ENCODE assay signal across 29 cellular contexts in the genomic region with DNA sequence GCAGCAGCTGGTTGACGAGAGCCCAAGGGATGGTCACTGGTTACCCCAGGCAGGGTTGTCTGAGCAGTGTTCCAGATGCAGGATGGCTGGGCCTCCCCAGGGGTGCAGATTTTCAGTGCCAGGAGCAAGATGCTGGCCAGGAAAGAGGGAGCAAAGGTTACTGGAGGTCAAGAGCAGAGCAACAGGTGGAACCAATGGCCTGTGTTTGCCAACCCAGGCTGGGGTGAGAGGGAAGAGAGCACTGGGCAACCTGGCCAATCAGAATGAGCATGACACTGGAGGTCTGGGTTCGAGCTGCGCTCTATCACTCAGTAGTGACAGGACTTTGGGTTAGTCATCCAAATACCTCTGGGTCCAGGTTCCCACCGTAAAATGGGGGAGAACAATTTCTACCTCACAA.
"Had no signal": no experiment of that assay in that cellular context is flagged by ENCODE, and none has a peak within 500 bp of the region (broad histone marks: within the 10 kb centered on the region; RNA-seq: fewer than 3 reads in every experiment).

No MANE protein-coding gene starts in this region.

- H3K4me1 Mint-ChIP-seq: activated CD4-positive, alpha-beta memory T cell treated with anti-CD3 and anti-CD28 coated beads, Interleukin-2, amount 10 ng/mL, durations not matched to agents 7 days and 5 days; activated CD4-positive, alpha-beta T cell treated with anti-CD3 and anti-CD28 coated beads for 36 hours; activated CD4-positive, alpha-beta T cell treated with anti-CD3 and anti-CD28 coated beads, Interleukin-2, amount 10 ng/mL, durations not matched to agents 7 days and 5 days; activated naive CD4-positive, alpha-beta T cell treated with anti-CD3 and anti-CD28 coated beads, Interleukin-2, amount 10 ng/mL, durations not matched to agents 7 days and 5 days; central memory CD8-positive, alpha-beta T cell had no signal

- H3K4me3 ChIP-seq: ascending aorta, breast epithelium, coronary artery, dorsolateral prefrontal cortex, esophagus muscularis mucosa, gastrocnemius medialis had no signal

- H3K9me3 Mint-ChIP-seq: activated CD4-positive, alpha-beta memory T cell treated with anti-CD3 and anti-CD28 coated beads, Interleukin-2, amount 10 ng/mL, durations not matched to agents 7 days and 5 days; activated naive CD4-positive, alpha-beta T cell treated with anti-CD3 and anti-CD28 coated beads, Interleukin-2, amount 10 ng/mL, durations not matched to agents 7 days and 5 days; central memory CD8-positive, alpha-beta T cell had no signal

- H3K36me3 ChIP-seq: ascending aorta, breast epithelium, esophagus muscularis mucosa, gastrocnemius medialis had no signal

- H3K27me3 ChIP-seq: ascending aorta, breast epithelium, esophagus muscularis mucosa, gastrocnemius medialis had no signal

- H3K27ac Mint-ChIP-seq: activated CD4-positive, alpha-beta memory T cell treated with anti-CD3 and anti-CD28 coated beads, Interleukin-2, amount 10 ng/mL, durations not matched to agents 7 days and 5 days; activated CD4-positive, alpha-beta T cell treated with anti-CD3 and anti-CD28 coated beads for 36 hours; activated CD4-positive, alpha-beta T cell treated with anti-CD3 and anti-CD28 coated beads, Interleukin-2, amount 10 ng/mL, durations not matched to agents 7 days and 5 days; activated naive CD4-positive, alpha-beta T cell treated with anti-CD3 and anti-CD28 coated beads, Interleukin-2, amount 10 ng/mL, durations not matched to agents 7 days and 5 days; activated naive CD4-positive, alpha-beta T cell treated with anti-CD3 and anti-CD28 coated beads, Interleukin-2, amount 50 U/mL, for 72 hours; activated naive CD8-positive, alpha-beta T cell treated with anti-CD3 and anti-CD28 coated beads, Interleukin-2, amount 10 ng/mL, durations not matched to agents 7 days and 5 days; activated T-cell treated with anti-CD3 and anti-CD28 coated beads, Interleukin-2, amount 50 U/mL, for 24 hours; activated T-cell treated with anti-CD3 and anti-CD28 coated beads, Interleukin-2, amount 50 U/mL, for 72 hours; dendritic cell treated with granulocyte-macrophage colony-stimulating factor and Interleukin-4, amounts not matched to agents 40 ng/mL and 50 ng/mL, for 4 days had no signal

- ATAC-seq: activated CD4-positive, alpha-beta T cell treated with anti-CD3 and anti-CD28 coated beads for 36 hours; activated naive CD4-positive, alpha-beta T cell treated with anti-CD3 and anti-CD28 coated beads, Interleukin-2, amount 50 U/mL, for 72 hours; activated T-cell treated with anti-CD3 and anti-CD28 coated beads, Interleukin-2, amount 50 U/mL, for 72 hours; foreskin keratinocyte; gastrocnemius medialis had no signal

- DNase-seq: activated CD4-positive, alpha-beta memory T cell treated with anti-CD3 and anti-CD28 coated beads, Interleukin-2, amount 10 ng/mL, durations not matched to agents 7 days and 5 days; activated CD4-positive, alpha-beta T cell treated with anti-CD3 and anti-CD28 coated beads for 36 hours; activated CD4-positive, alpha-beta T cell treated with anti-CD3 and anti-CD28 coated beads, Interleukin-2, amount 10 ng/mL, durations not matched to agents 7 days and 5 days; activated CD4-positive, alpha-beta T cell treated with anti-CD3 and anti-CD28 coated beads, Interleukin-2, amount 50 U/mL, for 4 hours; activated CD4-positive, CD25-positive, alpha-beta regulatory T cell; activated CD4-positive, CD25-positive, alpha-beta regulatory T cell treated with anti-CD3 and anti-CD28 coated beads, Interleukin-2, amount 50 U/mL, for 72 hours; activated CD8-positive, alpha-beta memory T cell treated with anti-CD3 and anti-CD28 coated beads, Interleukin-2, amount 50 U/mL, for 48 hours; activated gamma-delta T cell; activated naive CD4-positive, alpha-beta T cell; activated naive CD4-positive, alpha-beta T cell treated with anti-CD3 and anti-CD28 coated beads, Interleukin-2, amount 10 ng/mL, durations not matched to agents 7 days and 5 days; activated naive CD8-positive, alpha-beta T cell treated with anti-CD3 and anti-CD28 coated beads, Interleukin-2, amount 10 ng/mL, durations not matched to agents 7 days and 5 days; activated T-cell treated with anti-CD3 and anti-CD28 coated beads for 4 hours; activated T-cell treated with anti-CD3 and anti-CD28 coated beads, Interleukin-2, amount 50 U/mL, for 24 hours; activated T-cell treated with anti-CD3 and anti-CD28 coated beads, Interleukin-2, amount 50 U/mL, for 72 hours; dorsolateral prefrontal cortex; effector memory CD4-positive, alpha-beta T cell; erythroblast; foreskin keratinocyte; gastrocnemius medialis; glutamatergic neuron; T-helper 2 cell had no signal

- H3K9me3 ChIP-seq: ascending aorta had no signal

- H3K27ac ChIP-seq: ascending aorta, breast epithelium, coronary artery, dorsolateral prefrontal cortex, esophagus muscularis mucosa, foreskin keratinocyte, gastrocnemius medialis had no signal

- H3K27me3 Mint-ChIP-seq: activated CD4-positive, alpha-beta T cell treated with anti-CD3 and anti-CD28 coated beads for 36 hours; activated T-cell treated with anti-CD3 and anti-CD28 coated beads, Interleukin-2, amount 50 U/mL, for 24 hours; central memory CD8-positive, alpha-beta T cell had no signal

- H3K4me3 Mint-ChIP-seq: activated CD4-positive, alpha-beta memory T cell treated with anti-CD3 and anti-CD28 coated beads, Interleukin-2, amount 10 ng/mL, durations not matched to agents 7 days and 5 days; activated CD4-positive, alpha-beta T cell treated with anti-CD3 and anti-CD28 coated beads for 36 hours; activated CD4-positive, alpha-beta T cell treated with anti-CD3 and anti-CD28 coated beads, Interleukin-2, amount 10 ng/mL, durations not matched to agents 7 days and 5 days; activated naive CD4-positive, alpha-beta T cell treated with anti-CD3 and anti-CD28 coated beads, Interleukin-2, amount 10 ng/mL, durations not matched to agents 7 days and 5 days; activated naive CD8-positive, alpha-beta T cell treated with anti-CD3 and anti-CD28 coated beads, Interleukin-2, amount 10 ng/mL, durations not matched to agents 7 days and 5 days; activated T-cell treated with anti-CD3 and anti-CD28 coated beads, Interleukin-2, amount 50 U/mL, for 24 hours; activated T-cell treated with anti-CD3 and anti-CD28 coated beads, Interleukin-2, amount 50 U/mL, for 72 hours; brain; central memory CD8-positive, alpha-beta T cell; dendritic cell treated with granulocyte-macrophage colony-stimulating factor and Interleukin-4, amounts not matched to agents 40 ng/mL and 50 ng/mL, for 4 days had no signal

- H3K4me1 ChIP-seq: ascending aorta, breast epithelium, esophagus muscularis mucosa, foreskin keratinocyte had no signal

- H3K36me3 Mint-ChIP-seq: activated naive CD4-positive, alpha-beta T cell treated with anti-CD3 and anti-CD28 coated beads, Interleukin-2, amount 10 ng/mL, durations not matched to agents 7 days and 5 days; activated naive CD8-positive, alpha-beta T cell treated with anti-CD3 and anti-CD28 coated beads, Interleukin-2, amount 10 ng/mL, durations not matched to agents 7 days and 5 days had no signal
